Comparison of ENCODE assay signal across 1 cellular context in genomic region chr1:47223174-47223920, GRCh38.
TF ChIP-seq lines count a peak whose summit lies in the region.

No MANE protein-coding gene starts in this region.

TF ChIP-seq in WTC11, 78 proteins besides CTCF, POLR2A, EP300 and RAD21 (continued from another document):
- TF ChIP-seq ZNF396 (CRISPR knock-in tag; IDR thresholded peaks at IDR 0.05; ENCODE audit: borderline replicate concordance), result no peak
